ENCODE assay signal across 10 cellular contexts in the genomic region with DNA sequence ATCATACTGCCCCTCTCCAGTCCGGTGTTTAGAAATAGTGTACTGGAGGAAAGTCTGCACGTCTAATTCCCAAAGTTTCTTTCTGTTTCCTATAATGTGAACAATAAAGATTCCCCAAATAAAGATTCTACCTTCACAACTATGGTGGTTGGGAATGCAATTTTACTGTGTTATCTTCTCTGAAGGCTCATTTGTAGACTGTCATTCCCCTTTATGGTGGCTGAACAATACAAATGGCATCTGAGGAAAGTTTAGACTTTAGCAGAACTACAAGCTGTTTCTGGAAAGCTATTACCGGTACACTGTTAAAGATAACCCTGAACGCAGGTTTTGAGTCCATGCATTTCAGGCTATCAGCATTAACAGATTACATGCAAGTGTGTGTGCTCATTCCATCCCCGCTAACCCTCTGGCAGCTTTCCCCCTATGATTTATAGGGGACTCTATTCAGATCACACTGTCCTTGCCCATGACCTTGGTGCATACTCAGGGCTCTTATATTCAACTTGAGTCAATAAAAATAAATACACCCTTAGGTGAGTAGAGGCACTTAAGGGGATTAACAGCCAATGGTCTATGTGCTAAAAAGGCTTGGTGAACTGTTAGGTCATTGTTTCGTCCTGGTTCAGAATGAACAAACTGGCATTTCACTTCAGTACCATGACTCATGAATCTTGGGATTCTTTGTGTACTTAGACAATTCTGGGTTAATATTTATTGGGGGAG.
DNase-seq lines count a peak whose midpoint lies in the region; ATAC-seq and TF ChIP-seq lines count a peak whose summit lies in the region.
"Had no signal": no experiment of that assay in that cellular context is flagged by ENCODE, and none has a peak within 500 bp of the region (broad histone marks: within the 10 kb centered on the region; RNA-seq: fewer than 3 reads in every experiment).

No MANE protein-coding gene starts in this region.

- H3K27ac ChIP-seq in gastrocnemius medialis (peak overlapping the region; percentile 72 to 88 (median 81)), thyroid gland (peak overlapping the region in 1 of 3 donors; percentile 19)

- in situ Hi-C loops in gastrocnemius medialis (cut with MboI; ENCODE audit: low sequenced_read_pairs in 4 of 4) = no loop called here

- peak; percentile 28 to 45 for ATAC-seq in gastrocnemius medialis
- no peak for ATAC-seq in HG02840 (IDR thresholded peaks at IDR 0.05; ENCODE audit: low FRiP score, unreplicated experiment)
- ATAC-seq: stimulated activated memory B cell treated with anti-CD40 and anti-IgM and Interleukin-4, amounts not matched to agents 10 μg/mL and 1 μg/mL and 100 μg/mL, for 72 hours had no signal

- H3K36me3 ChIP-seq in gastrocnemius medialis (no peaks in the 10 kb centered on the region), thyroid gland (no peaks in the 10 kb centered on the region)

- H3K27me3 ChIP-seq in gastrocnemius medialis (no peaks in the 10 kb centered on the region), thyroid gland (no peaks in the 10 kb centered on the region)

- TF ChIP-seq POLR2A in gastrocnemius medialis (IDR thresholded peaks at IDR 0.05) (no peak), thyroid gland (IDR thresholded peaks at IDR 0.05) (no peak)

- H3K4me3 ChIP-seq in fibroblast of mammary gland (ENCODE audit: control insufficient read depth, low read depth, low read length) = no peak overlapping the region
- peak overlapping the region in 2 of 4 donors; percentile 25 to 31 for H3K4me3 ChIP-seq in gastrocnemius medialis
- H3K4me3 ChIP-seq in thyroid gland (replicated peaks in 1 of 3) = no peak overlapping the region

- DNase-seq in DMS153 (lab: John Stamatoyannopoulos, UW) (peak; percentile 43), DMS153 treated with DMSO at 0.1 percent for 48 hours (lab: John Stamatoyannopoulos, UW; ENCODE audit: unreplicated experiment) (no peak), NCI-H82 treated with DMSO at 0.1 percent for 48 hours (lab: John Stamatoyannopoulos, UW; ENCODE audit: unreplicated experiment) (peak; percentile 36), fibroblast of mammary gland (ENCODE audit: low read depth) (peak; percentile 80), gastrocnemius medialis (no peak), epidermal melanocyte (ENCODE audit: insufficient read length, low spot score) (no peak), thyroid gland (no peak)
- DNase-seq: 8988T had no signal

- TF ChIP-seq CTCF in fibroblast of mammary gland (conservative IDR thresholded peaks at IDR 0.05; ENCODE audit: control insufficient read depth, insufficient read depth, low read depth, low read length) (no peak), gastrocnemius medialis (IDR thresholded peaks at IDR 0.05 in 4 of 5, conservative IDR thresholded peaks at IDR 0.05 in 1 of 5) (no peak), thyroid gland (IDR thresholded peaks at IDR 0.05) (no peak)

- 62 to 64% methylated on average over 6 of the region's 6 CpGs for WGBS in thyroid gland, 2 donors

- intact Hi-C loops in gastrocnemius medialis (cut with DNase I; ENCODE audit: low total_unique reads) = loop anchor here (2.0 to 5.0 kb wide), 3 partner anchors 30 to 647 kb away; a partner anchor contains a TSS
- intact Hi-C loops in thyroid gland (cut with DNase I) = no loop called here

- H3K9me3 ChIP-seq in gastrocnemius medialis (no peaks in the 10 kb centered on the region), thyroid gland (no peaks in the 10 kb centered on the region)

- H3K4me1 ChIP-seq in gastrocnemius medialis (peaks cover 34 to 65% of the 10 kb centered on the region in 2 donors), thyroid gland (peaks cover 39 to 42% of the 10 kb centered on the region in 2 donors)

Comparison
In these comparisons a context has a peak if more than half of its experiments do, and no peak if none do; other contexts are left out.
1. DNase-seq: peak in DMS153 (single experiment), NCI-H82 treated with DMSO at 0.1 percent for 48 hours (single experiment) and fibroblast of mammary gland (single experiment); none in DMS153 treated with DMSO at 0.1 percent for 48 hours (single experiment), gastrocnemius medialis (0 of 2), epidermal melanocyte (single experiment) and thyroid gland (0 of 2).